In the genomic region with DNA sequence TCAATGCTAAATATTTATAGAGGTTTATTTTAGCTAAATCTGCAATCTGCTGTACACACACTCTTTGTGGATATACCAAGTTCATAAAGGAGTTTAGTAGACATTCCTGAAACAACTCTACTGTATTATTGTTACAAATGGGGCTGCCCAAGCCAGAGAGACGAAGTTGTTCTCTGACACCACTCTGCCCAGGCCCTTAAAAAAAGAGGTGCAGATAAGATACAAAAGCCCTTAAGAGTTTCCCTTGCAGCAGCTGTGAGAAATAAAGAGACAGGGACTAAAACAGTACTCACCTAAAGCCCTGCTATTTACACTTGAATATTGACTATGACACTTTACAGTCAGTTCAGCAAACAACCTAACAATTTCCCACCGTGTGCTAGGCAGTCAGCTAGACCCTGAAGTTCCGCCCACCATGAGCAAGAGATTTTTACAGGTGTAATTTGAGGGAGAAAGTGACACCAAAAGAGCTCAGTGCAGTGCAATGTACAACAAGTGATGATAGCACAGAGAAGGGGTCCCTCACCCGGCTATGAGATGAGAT, we compare ENCODE assay signal across 17 cellular contexts.
DNase-seq lines count a peak whose midpoint lies in the region; ATAC-seq, FAIRE-seq and TF ChIP-seq lines count a peak whose summit lies in the region.
"Had no signal": no experiment of that assay in that cellular context is flagged by ENCODE, and none has a peak within 500 bp of the region (broad histone marks: within the 10 kb centered on the region; RNA-seq: fewer than 3 reads in every experiment).

No MANE protein-coding gene starts in this region.

- no peak overlapping the region for H2AFZ ChIP-seq in smooth muscle cell (ENCODE audit: low read depth)

- H3K9ac ChIP-seq in smooth muscle cell (ENCODE audit: low read depth): no peak overlapping the region

- H3K27me3 Mint-ChIP-seq in progenitor cell of endocrine pancreas: no peaks in the 10 kb centered on the region
- H3K27me3 Mint-ChIP-seq: B cell; CD4-positive, alpha-beta T cell had no signal

- H3K27me3 ChIP-seq in smooth muscle cell (ENCODE audit: low read depth): no peaks in the 10 kb centered on the region
- H3K27me3 ChIP-seq: SJCRH30 had no signal

- no peaks in the 10 kb centered on the region for H3K36me3 Mint-ChIP-seq in progenitor cell of endocrine pancreas (ENCODE audit: insufficient read depth)

- H3K9me3 ChIP-seq in smooth muscle cell (replicated peaks; ENCODE audit: low read depth): no peaks in the 10 kb centered on the region
- H3K9me3 ChIP-seq: SJCRH30 had no signal

- H3K27ac Mint-ChIP-seq in progenitor cell of endocrine pancreas: no peak overlapping the region
- H3K27ac Mint-ChIP-seq: B cell; CD4-positive, alpha-beta T cell had no signal

- H3K27ac ChIP-seq in smooth muscle cell (ENCODE audit: low read depth): no peak overlapping the region
- H3K27ac ChIP-seq: SJCRH30 had no signal

- no peak for TF ChIP-seq POLR2A in GM12892 (IDR thresholded peaks at IDR 0.05; ENCODE audit: low read depth, low read length)
- no peak for TF ChIP-seq POLR2A in lower leg skin (IDR thresholded peaks at IDR 0.05)

- peak; percentile 78 for ATAC-seq in left ventricle myocardium superior

- H3K4me3 Mint-ChIP-seq in progenitor cell of endocrine pancreas (ENCODE audit: low read depth): no peak overlapping the region
- H3K4me3 Mint-ChIP-seq: B cell; CD4-positive, alpha-beta T cell had no signal

- H4K20me1 ChIP-seq in smooth muscle cell (ENCODE audit: low read depth): no peaks in the 10 kb centered on the region

- 79 to 85% methylated on average over 4 of the region's 4 CpGs for WGBS in lower leg skin, 2 donors
- 59% methylated on average over 4 of the region's 4 CpGs for WGBS in smooth muscle cell (ENCODE audit: low lambda C conversion rate)

- H3K4me1 ChIP-seq in smooth muscle cell (ENCODE audit: low read depth): no peaks in the 10 kb centered on the region

- H3K4me3 ChIP-seq in lower leg skin (ENCODE audit: low read depth, poor library complexity, severe bottlenecking) (no peak overlapping the region), smooth muscle cell (no peak overlapping the region)
- H3K4me3 ChIP-seq: SJCRH30 had no signal

- DNase-seq in DMS53 (lab: John Stamatoyannopoulos, UW) (peak; percentile 86), GM12892 (ENCODE audit: insufficient read length) (no peak), NCI-H510A treated with DMSO at 0.1 percent for 48 hours (lab: John Stamatoyannopoulos, UW) (peak; percentile 37), left ventricle myocardium superior (no peak), lower leg skin (ENCODE audit: low spot score in 2 of 2) (no peak), progenitor cell of endocrine pancreas (ENCODE audit: low spot score, unreplicated experiment) (no peak), smooth muscle cell (lab: John Stamatoyannopoulos, UW; ENCODE audit: unreplicated experiment) (no peak)
- DNase-seq: Calu3; CD4-positive, alpha-beta T cell; GF-D8; NCI-H1092; NCI-H1694 treated with DMSO at 0.1 percent for 48 hours; NCI-H524 treated with DMSO at 0.1 percent for 48 hours; RPMI8226; SJCRH30 had no signal

- FAIRE-seq in GM12892 (lab: Jason Lieb, UNC): peak; percentile 36
- FAIRE-seq: GM12891 had no signal

- no peaks in the 10 kb centered on the region for H3K79me2 ChIP-seq in smooth muscle cell (ENCODE audit: low read depth)

- H3K4me1 Mint-ChIP-seq in progenitor cell of endocrine pancreas (ENCODE audit: low read depth): peaks cover 8% of the 10 kb centered on the region
- H3K4me1 Mint-ChIP-seq: B cell had no signal

- intact Hi-C loops in left ventricle myocardium superior (cut with micrococcal nuclease) (loop anchor here (2.0 kb wide), 1 partner anchor 36 kb away; no protein-coding TSS in a partner anchor), lower leg skin (cut with DNase I; ENCODE audit: low total_unique reads) (no loop called here)

- no peaks in the 10 kb centered on the region for H3K9me3 Mint-ChIP-seq in progenitor cell of endocrine pancreas (ENCODE audit: low read depth)
- H3K9me3 Mint-ChIP-seq: CD4-positive, alpha-beta T cell had no signal

- no peak overlapping the region for H3K4me2 ChIP-seq in smooth muscle cell

- no peak for TF ChIP-seq CTCF in lower leg skin (IDR thresholded peaks at IDR 0.05)
- TF ChIP-seq CTCF in progenitor cell of endocrine pancreas (IDR thresholded peaks at IDR 0.05; ENCODE audit: unreplicated experiment): no peak
- TF ChIP-seq CTCF in smooth muscle cell (IDR thresholded peaks at IDR 0.05; ENCODE audit: borderline replicate concordance, insufficient read depth, poor library complexity, severe bottlenecking): no peak

- H3F3A ChIP-seq in smooth muscle cell (ENCODE audit: low read depth): no peaks in the 10 kb centered on the region

- no peaks in the 10 kb centered on the region for H3K36me3 ChIP-seq in smooth muscle cell (ENCODE audit: low read depth)
- H3K36me3 ChIP-seq: SJCRH30 had no signal

Comparison
In these comparisons a context has a peak if more than half of its experiments do, and no peak if none do; other contexts are left out.
1. DNase-seq: peak in DMS53 (single experiment) and NCI-H510A treated with DMSO at 0.1 percent for 48 hours (single experiment); none in GM12892 (single experiment), left ventricle myocardium superior (single experiment), lower leg skin (0 of 2), progenitor cell of endocrine pancreas (single experiment) and smooth muscle cell (single experiment).